ENCODE assay signal across 23 cellular contexts in the genomic region with DNA sequence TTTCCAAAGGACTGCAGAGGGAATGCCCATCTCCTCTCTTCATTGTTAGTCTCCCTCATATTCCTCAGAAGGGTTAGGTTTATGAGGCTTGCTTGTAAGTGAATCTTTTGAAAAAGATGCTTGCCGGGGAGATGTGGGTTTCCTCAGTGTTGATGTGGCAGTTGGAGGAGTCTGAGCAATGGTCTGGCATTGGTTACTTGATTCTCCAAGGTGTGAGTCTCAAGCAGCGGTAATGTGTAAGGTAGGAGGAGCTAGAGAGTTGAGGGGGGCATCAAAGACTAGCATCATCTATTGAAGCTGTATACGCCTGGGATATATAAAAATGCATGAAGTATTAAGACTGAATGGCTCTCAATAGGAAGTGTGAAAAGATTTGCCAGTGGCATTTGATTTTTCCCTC. TPM values are rescaled to one million over a fixed set of nuclear protein-coding genes. Genes with fewer than 3 reads are reported as not detected.
DNase-seq lines count a peak whose midpoint lies in the region; ATAC-seq and TF ChIP-seq lines count a peak whose summit lies in the region.
"Had no signal": no experiment of that assay in that cellular context is flagged by ENCODE, and none has a peak within 500 bp of the region (broad histone marks: within the 10 kb centered on the region; RNA-seq: fewer than 3 reads in every experiment).

No MANE protein-coding gene starts in this region.

- peaks cover 81% of the 10 kb centered on the region for H4K20me1 ChIP-seq in DND-41 (ENCODE audit: insufficient read depth, low read length)

- no peaks in the 10 kb centered on the region for H3K9me3 Mint-ChIP-seq in activated T-cell treated with anti-CD3 and anti-CD28 coated beads, Interleukin-2, amount 50 U/mL, for 72 hours
- no peaks in the 10 kb centered on the region for H3K9me3 Mint-ChIP-seq in activated T-helper 2 cell treated with anti-CD3 and anti-CD28 coated beads, Interferon-gamma antibody, Interleukin-2, Interleukin-4, amounts not matched to agents 10 μg/mL and 5 μg/mL and 100 μg/mL, durations not matched to agents 14 hours and 24 hours and 36 hours
- H3K9me3 Mint-ChIP-seq in naive thymus-derived CD8-positive, alpha-beta T cell = no peaks in the 10 kb centered on the region

- H3K4me2 ChIP-seq in DND-41 (ENCODE audit: insufficient read depth, low read length) = no peak overlapping the region

- H3K9ac ChIP-seq in DND-41 (ENCODE audit: low read depth, low read length) = no peak overlapping the region

- POLR2A ChIA-PET in naive thymus-derived CD8-positive, alpha-beta T cell (lab: Charles Lee) = interaction anchor here (0.5 to 2.2 kb wide), 2 partner anchors 30 to 37 kb away, joined by 4 to 7 read pairs; partner anchors contain the start of gene TMEM39B
- POLR2A ChIA-PET in RWPE1 (lab: Yijun Ruan, JAX; ENCODE audit: low non-redundant PET) = no interaction called here

- WGBS in stomach, 5 donors = 87 to 95% (median 92%) methylated on average over 3 of the region's 3 CpGs

- peaks cover 11% of the 10 kb centered on the region for H3K4me1 Mint-ChIP-seq in activated T-cell treated with anti-CD3 and anti-CD28 coated beads, Interleukin-2, amount 50 U/mL, for 72 hours (ENCODE audit: low read depth)
- peaks cover 17% of the 10 kb centered on the region for H3K4me1 Mint-ChIP-seq in activated T-helper 2 cell treated with anti-CD3 and anti-CD28 coated beads, Interferon-gamma antibody, Interleukin-2, Interleukin-4, amounts not matched to agents 10 μg/mL and 5 μg/mL and 100 μg/mL, durations not matched to agents 14 hours and 24 hours and 36 hours (ENCODE audit: low read depth)
- H3K4me1 Mint-ChIP-seq in naive thymus-derived CD8-positive, alpha-beta T cell = peaks cover 16 to 50% (median 37%) of the 10 kb centered on the region in 4 donors

- H3K27me3 ChIP-seq in DND-41 (ENCODE audit: insufficient read depth, low read length, poor library complexity) = no peaks in the 10 kb centered on the region
- H3K27me3 ChIP-seq in stomach = no peaks in the 10 kb centered on the region
- H3K27me3 ChIP-seq: ascending aorta, testis had no signal

- H3K79me2 ChIP-seq in DND-41 (ENCODE audit: insufficient read depth, low read length) = peaks cover 95% of the 10 kb centered on the region

- H3K4me3 ChIP-seq in DND-41 (ENCODE audit: low read depth in 1 of 2, low read length in 2 of 2) (no peak overlapping the region), stomach (no peak overlapping the region)
- H3K4me3 ChIP-seq: ascending aorta, lower lobe of right lung, prostate gland, testis had no signal

- H3K36me3 ChIP-seq in DND-41 (ENCODE audit: insufficient read depth, low read length) = peaks cover 99% of the 10 kb centered on the region
- peaks cover 0 to 48% (median 11%) of the 10 kb centered on the region in 4 donors for H3K36me3 ChIP-seq in stomach

- H3K4me3 Mint-ChIP-seq in activated T-cell treated with anti-CD3 and anti-CD28 coated beads, Interleukin-2, amount 50 U/mL, for 72 hours = no peak overlapping the region
- H3K4me3 Mint-ChIP-seq in activated T-helper 2 cell treated with anti-CD3 and anti-CD28 coated beads, Interferon-gamma antibody, Interleukin-2, Interleukin-4, amounts not matched to agents 10 μg/mL and 5 μg/mL and 100 μg/mL, durations not matched to agents 14 hours and 24 hours and 36 hours (ENCODE audit: low read depth) = no peak overlapping the region
- H3K4me3 Mint-ChIP-seq in naive thymus-derived CD8-positive, alpha-beta T cell = peak overlapping the region in 5 of 10 donors; percentile 3 to 54 (median 23)
- H3K4me3 Mint-ChIP-seq: B cell had no signal

- H3K4me1 ChIP-seq in DND-41 (ENCODE audit: insufficient read depth, low read length) (no peaks in the 10 kb centered on the region), stomach (peaks cover 8 to 33% (median 23%) of the 10 kb centered on the region in 4 donors)
- H3K4me1 ChIP-seq: lower lobe of right lung, testis had no signal

- no peak for TF ChIP-seq EP300 in stomach (IDR thresholded peaks at IDR 0.05)

- DNase-seq in activated T-cell treated with anti-CD3 and anti-CD28 coated beads, Interleukin-2, amount 50 U/mL, for 72 hours = no peak
- DNase-seq in activated T-cell treated with anti-CD3 and anti-CD28 coated beads, Interleukin-2, amount 50 U/mL, for 1 hour = no peak
- DNase-seq in DND-41 (no peak), RWPE1 (ENCODE audit: low spot score) (no peak), stomach (no peak)
- DNase-seq in activated T-helper 2 cell treated with anti-CD3 and anti-CD28 coated beads, Interferon-gamma antibody, Interleukin-2, Interleukin-4, amounts not matched to agents 10 μg/mL and 5 μg/mL and 100 μg/mL, durations not matched to agents 14 hours and 24 hours and 36 hours (ENCODE audit: low spot score) = no peak
- peak in 6 of 10 donors; percentile 12 to 58 (median 26) for DNase-seq in naive thymus-derived CD8-positive, alpha-beta T cell
- DNase-seq in stimulated activated CD4-positive, alpha-beta T cell treated with anti-CD3 and anti-CD28 coated beads, Interleukin-4, amount 100 ng/mL, for 24 hours = no peak
- DNase-seq: activated CD4-positive, alpha-beta T cell treated with anti-CD3 and anti-CD28 coated beads, Interleukin-2, amount 50 U/mL, for 1 hour; activated naive CD4-positive, alpha-beta T cell; Caco-2; DMS79 treated with DMSO at 0.1 percent for 48 hours; glutamatergic neuron; lower lobe of right lung; NCI-H1048; NCI-H187 treated with DMSO at 0.1 percent for 48 hours; NCI-H69; T-helper 2 cell; testis had no signal

- CTCF ChIA-PET in RWPE1 (lab: Yijun Ruan, JAX) = interaction anchor here (0.6 kb wide), 2 partner anchors 579 to 935 kb away, joined by 3 read pairs; no protein-coding TSS in a partner anchor

- peaks cover 8 to 38% of the 10 kb centered on the region in 2 donors for H3K36me3 Mint-ChIP-seq in activated T-cell treated with anti-CD3 and anti-CD28 coated beads, Interleukin-2, amount 50 U/mL, for 72 hours (ENCODE audit: insufficient read depth in 2 of 2)
- H3K36me3 Mint-ChIP-seq in activated T-helper 2 cell treated with anti-CD3 and anti-CD28 coated beads, Interferon-gamma antibody, Interleukin-2, Interleukin-4, amounts not matched to agents 10 μg/mL and 5 μg/mL and 100 μg/mL, durations not matched to agents 14 hours and 24 hours and 36 hours (ENCODE audit: low read depth) = peaks cover 79% of the 10 kb centered on the region
- H3K36me3 Mint-ChIP-seq in naive thymus-derived CD8-positive, alpha-beta T cell = peaks cover 4 to 96% (median 21%) of the 10 kb centered on the region in 3 donors

- ATAC-seq in activated T-cell treated with anti-CD3 and anti-CD28 coated beads, Interleukin-2, amount 50 U/mL, for 72 hours (replicated peaks in 1 of 2) = no peak
- peak; percentile 44; the same call in 1 of the 3 replicates for ATAC-seq in DND-41 (ENCODE audit: insufficient read depth, low read depth)
- peak; percentile 91 to 99 for ATAC-seq in naive thymus-derived CD8-positive, alpha-beta T cell
- ATAC-seq: lower lobe of right lung had no signal

- no peaks in the 10 kb centered on the region for H3K27me3 Mint-ChIP-seq in activated T-cell treated with anti-CD3 and anti-CD28 coated beads, Interleukin-2, amount 50 U/mL, for 72 hours (ENCODE audit: low read depth)
- H3K27me3 Mint-ChIP-seq in activated T-helper 2 cell treated with anti-CD3 and anti-CD28 coated beads, Interferon-gamma antibody, Interleukin-2, Interleukin-4, amounts not matched to agents 10 μg/mL and 5 μg/mL and 100 μg/mL, durations not matched to agents 14 hours and 24 hours and 36 hours (ENCODE audit: low read depth) = no peaks in the 10 kb centered on the region
- no peaks in the 10 kb centered on the region for H3K27me3 Mint-ChIP-seq in naive thymus-derived CD8-positive, alpha-beta T cell
- H3K27me3 Mint-ChIP-seq: B cell had no signal

- TF ChIP-seq CTCF in DND-41 (IDR thresholded peaks at IDR 0.05; ENCODE audit: borderline replicate concordance, extremely low read depth, low read length, poor library complexity, severe bottlenecking) = no peak
- TF ChIP-seq CTCF in RWPE1 (conservative IDR thresholded peaks at IDR 0.05; ENCODE audit: low read depth) = no peak
- no peak for TF ChIP-seq CTCF in stomach (IDR thresholded peaks at IDR 0.05)

- no peaks in the 10 kb centered on the region for H3K9me3 ChIP-seq in DND-41 (ENCODE audit: insufficient read depth, low read length, severe bottlenecking)
- H3K9me3 ChIP-seq in stomach = no peaks in the 10 kb centered on the region
- H3K9me3 ChIP-seq: ascending aorta, Caco-2, lower lobe of right lung, prostate gland, testis had no signal

- intact Hi-C loops in activated T-helper 2 cell treated with anti-CD3 and anti-CD28 coated beads, Interferon-gamma antibody, Interleukin-2, Interleukin-4, amounts not matched to agents 10 μg/mL and 5 μg/mL and 100 μg/mL, durations not matched to agents 14 hours and 24 hours and 36 hours (cut with micrococcal nuclease) = no loop called here
- intact Hi-C loops in stomach (cut with DNase I; ENCODE audit: low total_unique reads) = no loop called here

- TF ChIP-seq POLR2A in stomach (IDR thresholded peaks at IDR 0.05) = no peak

- no peak overlapping the region for H2AFZ ChIP-seq in DND-41 (ENCODE audit: low read depth, low read length)

- H3K27ac Mint-ChIP-seq in activated T-cell treated with anti-CD3 and anti-CD28 coated beads, Interleukin-2, amount 50 U/mL, for 72 hours = peak overlapping the region; percentile 52
- peak overlapping the region; percentile 56 for H3K27ac Mint-ChIP-seq in activated T-helper 2 cell treated with anti-CD3 and anti-CD28 coated beads, Interferon-gamma antibody, Interleukin-2, Interleukin-4, amounts not matched to agents 10 μg/mL and 5 μg/mL and 100 μg/mL, durations not matched to agents 14 hours and 24 hours and 36 hours
- peak overlapping the region in 9 of 10 donors; percentile 37 to 90 (median 74) for H3K27ac Mint-ChIP-seq in naive thymus-derived CD8-positive, alpha-beta T cell
- H3K27ac Mint-ChIP-seq: B cell had no signal

- no peak overlapping the region for H3K27ac ChIP-seq in DND-41 (ENCODE audit: low read length)
- H3K27ac ChIP-seq in RWPE1 = no peak overlapping the region
- no peak overlapping the region for H3K27ac ChIP-seq in stomach
- H3K27ac ChIP-seq: ascending aorta, epithelial cell of prostate, lower lobe of right lung, prostate gland, testis had no signal

RNA-seq across cellular contexts. Expression of gene KHDRBS1, which starts 21.5 kb away (rescaled TPM):
- 100 to 1,000 TPM; 138 to 156 TPM for total RNA-seq in activated T-cell treated with anti-CD3 and anti-CD28 coated beads, Interleukin-2, amount 50 U/mL, for 72 hours
- total RNA-seq in activated T-helper 2 cell treated with anti-CD3 and anti-CD28 coated beads, Interferon-gamma antibody, Interleukin-2, Interleukin-4, amounts not matched to agents 10 μg/mL and 5 μg/mL and 100 μg/mL, durations not matched to agents 14 hours and 24 hours and 36 hours = 177 and 178 TPM in 2 replicates
- total RNA-seq in naive thymus-derived CD8-positive, alpha-beta T cell = 100 to 1,000 TPM; 121 to 130 TPM
- 100 to 1,000 TPM in 1 of 3 donors, 10 to 100 TPM in 2; 92.1 to 115 (median 99.2) TPM for polyA plus RNA-seq in naive thymus-derived CD8-positive, alpha-beta T cell
- total RNA-seq in stomach = 10 to 100 TPM; 21.4 to 99.9 (median 76.9) TPM
- polyA plus RNA-seq in stomach = 10 to 100 TPM; 50.3 to 64.5 (median 53.6) TPM

RNA-seq across cellular contexts. Expression of gene TMEM39B, which starts 37.6 kb away (rescaled TPM):
- total RNA-seq in activated T-cell treated with anti-CD3 and anti-CD28 coated beads, Interleukin-2, amount 50 U/mL, for 72 hours = 10 to 100 TPM; 28.4 to 38.0 TPM
- total RNA-seq in activated T-helper 2 cell treated with anti-CD3 and anti-CD28 coated beads, Interferon-gamma antibody, Interleukin-2, Interleukin-4, amounts not matched to agents 10 μg/mL and 5 μg/mL and 100 μg/mL, durations not matched to agents 14 hours and 24 hours and 36 hours = 32.5 and 34.5 TPM in 2 replicates
- total RNA-seq in naive thymus-derived CD8-positive, alpha-beta T cell = 10 to 100 TPM; 25.1 to 26.1 TPM
- 1 to 10 TPM; 2.4 to 4.8 (median 4.5) TPM for polyA plus RNA-seq in naive thymus-derived CD8-positive, alpha-beta T cell
- total RNA-seq in stomach = 1 to 10 TPM in 4 of 5 donors, not detected in 1; 2.2 to 6.2 (median 3.4) TPM
- 1 to 10 TPM; 4.7 to 9.7 (median 6.4) TPM for polyA plus RNA-seq in stomach

Comparison
In these comparisons a context has a peak if more than half of its experiments do, and no peak if none do; other contexts are left out.
1. ATAC-seq: peak in DND-41 (single experiment) and naive thymus-derived CD8-positive, alpha-beta T cell (2 of 2); none in activated T-cell treated with anti-CD3 and anti-CD28 coated beads, Interleukin-2, amount 50 U/mL, for 72 hours (0 of 2).
2. DNase-seq: peak in naive thymus-derived CD8-positive, alpha-beta T cell (6 of 10); none in activated T-cell treated with anti-CD3 and anti-CD28 coated beads, Interleukin-2, amount 50 U/mL, for 72 hours (0 of 2), activated T-cell treated with anti-CD3 and anti-CD28 coated beads, Interleukin-2, amount 50 U/mL, for 1 hour (single experiment), DND-41 (single experiment), activated T-helper 2 cell treated with anti-CD3 and anti-CD28 coated beads, Interferon-gamma antibody, Interleukin-2, Interleukin-4, amounts not matched to agents 10 μg/mL and 5 μg/mL and 100 μg/mL, durations not matched to agents 14 hours and 24 hours and 36 hours (single experiment), RWPE1 (single experiment), stimulated activated CD4-positive, alpha-beta T cell treated with anti-CD3 and anti-CD28 coated beads, Interleukin-4, amount 100 ng/mL, for 24 hours (single experiment) and stomach (single experiment).
3. Peak in every context shown above with its lines, with median percentiles within 50 percentile points of each other: H3K27ac Mint-ChIP-seq.